ENCODE assay signal across 1 cellular context in the genomic region with DNA sequence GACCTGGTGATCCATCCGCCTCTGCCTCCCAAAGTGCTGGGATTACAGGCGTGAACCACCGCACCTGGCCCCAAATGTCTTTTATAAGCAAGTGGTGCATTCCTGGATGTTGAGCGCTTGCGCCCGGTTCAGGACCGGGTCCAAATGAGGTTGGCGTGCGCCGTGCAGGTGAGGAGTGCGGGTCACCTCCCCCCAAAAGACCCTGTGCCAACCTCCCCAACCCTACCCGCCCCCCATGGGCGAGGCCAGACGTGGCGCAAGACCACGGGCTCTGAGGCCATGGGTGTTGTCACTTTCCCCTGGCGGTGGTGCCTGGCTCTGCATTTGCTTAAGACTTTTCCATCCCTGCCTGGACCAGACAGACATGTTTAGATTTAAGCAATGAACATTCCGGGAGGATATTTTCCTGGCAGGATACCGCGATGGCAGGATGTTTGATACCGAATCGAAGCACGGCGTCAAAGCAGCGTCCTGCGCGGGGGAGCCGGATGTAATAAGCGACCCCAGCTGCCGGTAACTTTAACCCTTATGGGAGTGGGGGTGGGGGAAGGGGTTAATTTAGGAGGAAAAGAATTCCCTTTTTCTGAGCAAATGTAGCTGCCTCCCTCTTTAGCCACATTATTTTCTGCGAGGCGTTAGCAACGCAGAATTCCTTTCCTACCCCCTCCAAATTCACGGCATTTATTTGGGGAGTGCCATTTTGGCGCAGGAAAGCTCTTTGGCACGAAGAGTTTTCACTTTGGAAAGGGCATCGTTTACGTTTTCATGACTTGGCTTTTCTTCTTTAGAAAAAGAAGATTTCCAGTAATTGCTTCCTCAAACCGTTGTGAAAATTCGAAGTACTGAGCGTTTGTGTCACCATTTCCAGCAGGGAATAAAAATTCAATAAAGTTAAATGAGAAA.
TF ChIP-seq lines count a peak whose summit lies in the region.

No MANE protein-coding gene starts in this region.

TF ChIP-seq in HEK293, 187 proteins besides CTCF, POLR2A, EP300 and RAD21 (continued from another document and continues in another):
- TF ChIP-seq, protein P1, sequence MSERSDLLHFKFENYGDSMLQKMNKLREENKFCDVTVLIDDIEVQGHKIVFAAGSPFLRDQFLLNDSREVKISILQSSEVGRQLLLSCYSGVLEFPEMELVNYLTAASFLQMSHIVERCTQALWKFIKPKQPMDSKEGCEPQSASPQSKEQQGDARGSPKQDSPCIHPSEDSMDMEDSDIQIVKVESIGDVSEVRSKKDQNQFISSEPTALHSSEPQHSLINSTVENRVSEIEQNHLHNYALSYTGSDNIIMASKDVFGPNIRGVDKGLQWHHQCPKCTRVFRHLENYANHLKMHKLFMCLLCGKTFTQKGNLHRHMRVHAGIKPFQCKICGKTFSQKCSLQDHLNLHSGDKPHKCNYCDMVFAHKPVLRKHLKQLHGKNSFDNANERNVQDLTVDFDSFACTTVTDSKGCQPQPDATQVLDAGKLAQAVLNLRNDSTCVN (tag by site-specific recombination; optimal IDR thresholded peaks at IDR 0.05) = no peak
- TF ChIP-seq ZNF792 (tag by site-specific recombination; IDR thresholded peaks at IDR 0.05) = no peak; the same call in 1 of the 2 replicates
- TF ChIP-seq KLF7 (tag by site-specific recombination; IDR thresholded peaks at IDR 0.05; ENCODE audit: borderline replicate concordance) = peak; percentile 96; the same call in 1 of the 2 replicates
- TF ChIP-seq ZNF23 (tag by site-specific recombination; IDR thresholded peaks at IDR 0.05; ENCODE audit: borderline replicate concordance) = no peak
- TF ChIP-seq ZNF555 (tag by site-specific recombination; conservative IDR thresholded peaks at IDR 0.05) = no peak
- TF ChIP-seq ZNF521 (tag by site-specific recombination; IDR thresholded peaks at IDR 0.05) = no peak
- TF ChIP-seq ZNF830 (tag by site-specific recombination; IDR thresholded peaks at IDR 0.05; ENCODE audit: low read depth) = no peak
- TF ChIP-seq ZBTB1 (tag by site-specific recombination; IDR thresholded peaks at IDR 0.05) = no peak
- TF ChIP-seq ZNF623 (tag by site-specific recombination; IDR thresholded peaks at IDR 0.05) = no peak
- TF ChIP-seq ZNF174 (tag by site-specific recombination; IDR thresholded peaks at IDR 0.05) = no peak
- peak; percentile 59 for TF ChIP-seq ZBTB8A (tag by site-specific recombination; IDR thresholded peaks at IDR 0.05)
- peak; percentile 79; the same call in 1 of the 2 replicates for TF ChIP-seq ZSCAN30 (tag by site-specific recombination; IDR thresholded peaks at IDR 0.05)
- TF ChIP-seq ZFP3 (tag by site-specific recombination; IDR thresholded peaks at IDR 0.05; ENCODE audit: low read depth) = no peak
- TF ChIP-seq, protein P2, sequence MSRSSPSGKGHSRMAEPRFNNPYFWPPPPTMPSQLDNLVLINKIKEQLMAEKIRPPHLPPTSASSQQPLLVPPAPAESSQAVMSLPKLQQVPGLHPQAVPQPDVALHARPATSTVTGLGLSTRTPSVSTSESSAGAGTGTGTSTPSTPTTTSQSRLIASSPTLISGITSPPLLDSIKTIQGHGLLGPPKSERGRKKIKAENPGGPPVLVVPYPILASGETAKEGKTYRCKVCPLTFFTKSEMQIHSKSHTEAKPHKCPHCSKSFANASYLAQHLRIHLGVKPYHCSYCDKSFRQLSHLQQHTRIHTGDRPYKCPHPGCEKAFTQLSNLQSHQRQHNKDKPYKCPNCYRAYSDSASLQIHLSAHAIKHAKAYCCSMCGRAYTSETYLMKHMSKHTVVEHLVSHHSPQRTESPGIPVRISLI (tag by site-specific recombination; IDR thresholded peaks at IDR 0.05) = no peak
- TF ChIP-seq ZNF248 (tag by site-specific recombination; IDR thresholded peaks at IDR 0.05) = no peak
- TF ChIP-seq ZNF549 (tag by site-specific recombination; IDR thresholded peaks at IDR 0.05) = no peak
- 0 out of 2 replicates have a peak, but pooled peaks have one; percentile 13 for TF ChIP-seq ZNF324 (tag by site-specific recombination; IDR thresholded peaks at IDR 0.05)
- TF ChIP-seq ZEB2 (tag by site-specific recombination; IDR thresholded peaks at IDR 0.05) = peak; percentile 46
- no peak for TF ChIP-seq HOXC10 (CRISPR knock-in tag; IDR thresholded peaks at IDR 0.05)
- TF ChIP-seq ZNF76 (tag by site-specific recombination; IDR thresholded peaks at IDR 0.05; ENCODE audit: borderline replicate concordance, low read depth) = no peak
- TF ChIP-seq, protein P3, sequence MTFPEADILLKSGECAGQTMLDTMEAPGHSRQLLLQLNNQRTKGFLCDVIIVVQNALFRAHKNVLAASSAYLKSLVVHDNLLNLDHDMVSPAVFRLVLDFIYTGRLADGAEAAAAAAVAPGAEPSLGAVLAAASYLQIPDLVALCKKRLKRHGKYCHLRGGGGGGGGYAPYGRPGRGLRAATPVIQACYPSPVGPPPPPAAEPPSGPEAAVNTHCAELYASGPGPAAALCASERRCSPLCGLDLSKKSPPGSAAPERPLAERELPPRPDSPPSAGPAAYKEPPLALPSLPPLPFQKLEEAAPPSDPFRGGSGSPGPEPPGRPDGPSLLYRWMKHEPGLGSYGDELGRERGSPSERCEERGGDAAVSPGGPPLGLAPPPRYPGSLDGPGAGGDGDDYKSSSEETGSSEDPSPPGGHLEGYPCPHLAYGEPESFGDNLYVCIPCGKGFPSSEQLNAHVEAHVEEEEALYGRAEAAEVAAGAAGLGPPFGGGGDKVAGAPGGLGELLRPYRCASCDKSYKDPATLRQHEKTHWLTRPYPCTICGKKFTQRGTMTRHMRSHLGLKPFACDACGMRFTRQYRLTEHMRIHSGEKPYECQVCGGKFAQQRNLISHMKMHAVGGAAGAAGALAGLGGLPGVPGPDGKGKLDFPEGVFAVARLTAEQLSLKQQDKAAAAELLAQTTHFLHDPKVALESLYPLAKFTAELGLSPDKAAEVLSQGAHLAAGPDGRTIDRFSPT (tag by site-specific recombination; IDR thresholded peaks at IDR 0.05) = peak; percentile 99
- TF ChIP-seq ZNF785 (tag by site-specific recombination; IDR thresholded peaks at IDR 0.05) = no peak
- TF ChIP-seq ZNF677 (tag by site-specific recombination; IDR thresholded peaks at IDR 0.05) = no peak
- no peak for TF ChIP-seq ZNF341 (tag by site-specific recombination; IDR thresholded peaks at IDR 0.05; ENCODE audit: low read depth)
- peak; percentile 54 for TF ChIP-seq ZNF629 (tag by site-specific recombination; IDR thresholded peaks at IDR 0.05)
- no peak for TF ChIP-seq ZNF530 (tag by site-specific recombination; IDR thresholded peaks at IDR 0.05; ENCODE audit: low read depth)
- TF ChIP-seq ZNF544 (tag by site-specific recombination; IDR thresholded peaks at IDR 0.05) = no peak
- TF ChIP-seq, protein P4, sequence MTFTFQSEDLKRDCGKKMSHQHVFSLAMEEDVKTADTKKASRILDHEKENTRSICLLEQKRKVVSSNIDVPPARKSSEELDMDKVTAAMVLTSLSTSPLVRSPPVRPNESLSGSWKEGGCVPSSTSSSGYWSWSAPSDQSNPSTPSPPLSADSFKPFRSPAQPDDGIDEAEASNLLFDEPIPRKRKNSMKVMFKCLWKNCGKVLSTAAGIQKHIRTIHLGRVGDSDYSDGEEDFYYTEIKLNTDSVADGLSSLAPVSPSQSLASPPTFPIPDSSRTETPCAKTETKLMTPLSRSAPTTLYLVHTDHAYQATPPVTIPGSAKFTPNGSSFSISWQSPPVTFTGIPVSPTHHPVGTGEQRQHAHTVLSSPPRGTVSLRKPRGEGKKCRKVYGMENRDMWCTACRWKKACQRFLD (tag by site-specific recombination; IDR thresholded peaks at IDR 0.05) = no peak
- no peak for TF ChIP-seq ZNF571 (tag by site-specific recombination; IDR thresholded peaks at IDR 0.05)
- no peak; the same call in 1 of the 2 replicates for TF ChIP-seq ZNF596 (tag by site-specific recombination; IDR thresholded peaks at IDR 0.05)
- TF ChIP-seq, protein P5, sequence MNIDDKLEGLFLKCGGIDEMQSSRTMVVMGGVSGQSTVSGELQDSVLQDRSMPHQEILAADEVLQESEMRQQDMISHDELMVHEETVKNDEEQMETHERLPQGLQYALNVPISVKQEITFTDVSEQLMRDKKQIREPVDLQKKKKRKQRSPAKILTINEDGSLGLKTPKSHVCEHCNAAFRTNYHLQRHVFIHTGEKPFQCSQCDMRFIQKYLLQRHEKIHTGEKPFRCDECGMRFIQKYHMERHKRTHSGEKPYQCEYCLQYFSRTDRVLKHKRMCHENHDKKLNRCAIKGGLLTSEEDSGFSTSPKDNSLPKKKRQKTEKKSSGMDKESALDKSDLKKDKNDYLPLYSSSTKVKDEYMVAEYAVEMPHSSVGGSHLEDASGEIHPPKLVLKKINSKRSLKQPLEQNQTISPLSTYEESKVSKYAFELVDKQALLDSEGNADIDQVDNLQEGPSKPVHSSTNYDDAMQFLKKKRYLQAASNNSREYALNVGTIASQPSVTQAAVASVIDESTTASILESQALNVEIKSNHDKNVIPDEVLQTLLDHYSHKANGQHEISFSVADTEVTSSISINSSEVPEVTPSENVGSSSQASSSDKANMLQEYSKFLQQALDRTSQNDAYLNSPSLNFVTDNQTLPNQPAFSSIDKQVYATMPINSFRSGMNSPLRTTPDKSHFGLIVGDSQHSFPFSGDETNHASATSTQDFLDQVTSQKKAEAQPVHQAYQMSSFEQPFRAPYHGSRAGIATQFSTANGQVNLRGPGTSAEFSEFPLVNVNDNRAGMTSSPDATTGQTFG (tag by site-specific recombination; IDR thresholded peaks at IDR 0.05; ENCODE audit: borderline replicate concordance) = no peak
- TF ChIP-seq HOXD13 (CRISPR knock-in tag; IDR thresholded peaks at IDR 0.05; ENCODE audit: borderline replicate concordance) = no peak
- no peak for TF ChIP-seq ZNF510 (tag by site-specific recombination; IDR thresholded peaks at IDR 0.05; ENCODE audit: insufficient replicate concordance)
- TF ChIP-seq ZNF114 (tag by site-specific recombination; IDR thresholded peaks at IDR 0.05) = no peak
- TF ChIP-seq ZNF394 (tag by site-specific recombination; IDR thresholded peaks at IDR 0.05; ENCODE audit: borderline replicate concordance) = peak; percentile 32; the same call in 1 of the 2 replicates
- no peak for TF ChIP-seq ZNF266 (tag by site-specific recombination; IDR thresholded peaks at IDR 0.05; ENCODE audit: low read depth)
- TF ChIP-seq ZNF184 (tag by site-specific recombination; IDR thresholded peaks at IDR 0.05) = peak; percentile 45; the same call in 1 of the 2 replicates
- peak; percentile 51 for TF ChIP-seq EGR2 (tag by site-specific recombination; IDR thresholded peaks at IDR 0.05; ENCODE audit: low read depth)
- TF ChIP-seq IKZF3 (tag by site-specific recombination; IDR thresholded peaks at IDR 0.05) = peak; percentile 96
- TF ChIP-seq ZNF366 (tag by site-specific recombination; conservative IDR thresholded peaks at IDR 0.05) = peak; percentile 46
- TF ChIP-seq, protein P6, sequence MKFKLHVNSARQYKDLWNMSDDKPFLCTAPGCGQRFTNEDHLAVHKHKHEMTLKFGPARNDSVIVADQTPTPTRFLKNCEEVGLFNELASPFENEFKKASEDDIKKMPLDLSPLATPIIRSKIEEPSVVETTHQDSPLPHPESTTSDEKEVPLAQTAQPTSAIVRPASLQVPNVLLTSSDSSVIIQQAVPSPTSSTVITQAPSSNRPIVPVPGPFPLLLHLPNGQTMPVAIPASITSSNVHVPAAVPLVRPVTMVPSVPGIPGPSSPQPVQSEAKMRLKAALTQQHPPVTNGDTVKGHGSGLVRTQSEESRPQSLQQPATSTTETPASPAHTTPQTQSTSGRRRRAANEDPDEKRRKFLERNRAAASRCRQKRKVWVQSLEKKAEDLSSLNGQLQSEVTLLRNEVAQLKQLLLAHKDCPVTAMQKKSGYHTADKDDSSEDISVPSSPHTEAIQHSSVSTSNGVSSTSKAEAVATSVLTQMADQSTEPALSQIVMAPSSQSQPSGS (tag by site-specific recombination; IDR thresholded peaks at IDR 0.05; ENCODE audit: low read depth) = no peak
- TF ChIP-seq ZNF837 (tag by site-specific recombination; IDR thresholded peaks at IDR 0.05) = no peak
- peak; percentile 62; the same call in 1 of the 2 replicates for TF ChIP-seq BCL11B (tag by site-specific recombination; IDR thresholded peaks at IDR 0.05; ENCODE audit: low read depth)
- TF ChIP-seq, protein P7, sequence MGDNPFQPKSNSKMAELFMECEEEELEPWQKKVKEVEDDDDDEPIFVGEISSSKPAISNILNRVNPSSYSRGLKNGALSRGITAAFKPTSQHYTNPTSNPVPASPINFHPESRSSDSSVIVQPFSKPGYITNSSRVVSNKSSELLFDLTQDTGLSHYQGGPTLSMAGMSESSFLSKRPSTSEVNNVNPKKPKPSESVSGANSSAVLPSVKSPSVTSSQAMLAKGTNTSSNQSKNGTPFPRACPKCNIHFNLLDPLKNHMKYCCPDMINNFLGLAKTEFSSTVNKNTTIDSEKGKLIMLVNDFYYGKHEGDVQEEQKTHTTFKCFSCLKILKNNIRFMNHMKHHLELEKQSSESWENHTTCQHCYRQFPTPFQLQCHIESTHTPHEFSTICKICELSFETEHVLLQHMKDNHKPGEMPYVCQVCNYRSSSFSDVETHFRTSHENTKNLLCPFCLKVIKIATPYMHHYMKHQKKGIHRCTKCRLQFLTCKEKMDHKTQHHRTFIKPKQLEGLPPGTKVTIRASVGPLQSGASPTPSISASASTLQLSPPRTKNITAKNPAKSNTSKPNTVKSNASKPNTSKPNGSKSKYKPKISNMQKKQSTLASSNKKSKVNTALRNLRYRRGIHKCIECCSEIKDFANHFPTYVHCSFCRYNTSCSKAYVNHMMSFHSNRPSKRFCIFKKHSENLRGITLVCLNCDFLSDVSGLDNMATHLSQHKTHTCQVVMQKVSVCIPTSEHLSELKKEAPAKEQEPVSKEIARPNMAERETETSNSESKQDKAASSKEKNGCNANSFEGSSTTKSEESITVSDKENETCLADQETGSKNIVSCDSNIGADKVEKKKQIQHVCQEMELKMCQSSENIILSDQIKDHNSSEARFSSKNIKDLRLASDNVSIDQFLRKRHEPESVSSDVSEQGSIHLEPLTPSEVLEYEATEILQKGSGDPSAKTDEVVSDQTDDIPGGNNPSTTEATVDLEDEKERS (tag by site-specific recombination; IDR thresholded peaks at IDR 0.05) = no peak
- TF ChIP-seq TRIM28 (IDR thresholded peaks at IDR 0.05; ENCODE audit: borderline replicate concordance, low read length) = no peak
- no peak for TF ChIP-seq ZNF654 (tag by site-specific recombination; IDR thresholded peaks at IDR 0.05; ENCODE audit: low read depth)
- TF ChIP-seq, protein P8, sequence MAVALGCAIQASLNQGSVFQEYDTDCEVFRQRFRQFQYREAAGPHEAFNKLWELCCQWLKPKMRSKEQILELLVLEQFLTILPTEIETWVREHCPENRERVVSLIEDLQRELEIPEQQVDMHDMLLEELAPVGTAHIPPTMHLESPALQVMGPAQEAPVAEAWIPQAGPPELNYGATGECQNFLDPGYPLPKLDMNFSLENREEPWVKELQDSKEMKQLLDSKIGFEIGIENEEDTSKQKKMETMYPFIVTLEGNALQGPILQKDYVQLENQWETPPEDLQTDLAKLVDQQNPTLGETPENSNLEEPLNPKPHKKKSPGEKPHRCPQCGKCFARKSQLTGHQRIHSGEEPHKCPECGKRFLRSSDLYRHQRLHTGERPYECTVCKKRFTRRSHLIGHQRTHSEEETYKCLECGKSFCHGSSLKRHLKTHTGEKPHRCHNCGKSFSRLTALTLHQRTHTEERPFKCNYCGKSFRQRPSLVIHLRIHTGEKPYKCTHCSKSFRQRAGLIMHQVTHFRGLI (tag by site-specific recombination; IDR thresholded peaks at IDR 0.05) = no peak
- peak; percentile 96 for TF ChIP-seq GLIS2 (tag by site-specific recombination; IDR thresholded peaks at IDR 0.05)
- TF ChIP-seq ZNF670 (tag by site-specific recombination; IDR thresholded peaks at IDR 0.05; ENCODE audit: low read depth) = no peak
- no peak for TF ChIP-seq ZNF548 (tag by site-specific recombination; IDR thresholded peaks at IDR 0.05)
- TF ChIP-seq OSR2 (tag by site-specific recombination; IDR thresholded peaks at IDR 0.05) = no peak
- no peak; the same call in 1 of the 2 replicates for TF ChIP-seq ZNF768 (tag by site-specific recombination; IDR thresholded peaks at IDR 0.05)
- peak; percentile 86 for TF ChIP-seq ZNF223 (tag by site-specific recombination; IDR thresholded peaks at IDR 0.05)
